In the genomic region with DNA sequence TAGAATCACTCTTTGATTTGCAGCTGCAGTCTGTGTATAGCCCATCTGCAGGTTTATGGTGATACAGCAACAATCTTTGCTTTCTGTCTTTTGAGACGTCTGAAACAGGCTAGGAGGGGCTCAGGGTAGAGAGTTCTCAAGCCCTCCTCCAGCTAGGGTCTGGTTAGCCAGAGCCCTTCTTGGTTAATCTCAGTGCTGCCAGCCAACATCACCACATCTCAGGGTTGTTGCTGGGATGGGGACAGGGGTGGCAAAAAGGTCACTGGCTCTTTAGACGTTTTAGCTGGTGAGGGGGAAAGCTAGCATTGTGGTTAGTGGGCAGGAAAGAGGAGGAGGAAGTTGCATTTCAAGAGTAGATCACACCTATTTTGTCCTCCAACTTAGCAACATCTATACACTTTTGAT, we compare ENCODE assay signal across 12 cellular contexts.
DNase-seq lines count a peak whose midpoint lies in the region; ATAC-seq and TF ChIP-seq lines count a peak whose summit lies in the region.
"Had no signal": no experiment of that assay in that cellular context is flagged by ENCODE, and none has a peak within 500 bp of the region (broad histone marks: within the 10 kb centered on the region; RNA-seq: fewer than 3 reads in every experiment).

No MANE protein-coding gene starts in this region.

- peaks cover 16% of the 10 kb centered on the region for H3K27me3 Mint-ChIP-seq in glutamatergic neuron (ENCODE audit: unreplicated experiment)
- no peaks in the 10 kb centered on the region for H3K27me3 Mint-ChIP-seq in endothelial cell (ENCODE audit: unreplicated experiment)

- H3K36me3 ChIP-seq in H7 (replicated peaks; ENCODE audit: control insufficient read depth, insufficient read depth, low read length) = no peaks in the 10 kb centered on the region
- H3K36me3 ChIP-seq: Peyer's patch had no signal

- peak; percentile 33 for DNase-seq in DMS 273 (lab: John Stamatoyannopoulos, UW; ENCODE audit: unreplicated experiment)
- no peak for DNase-seq in DMS 273 treated with DMSO at 0.1 percent for 48 hours (lab: John Stamatoyannopoulos, UW)
- DNase-seq in SKM-1 (lab: John Stamatoyannopoulos, UW; ENCODE audit: unreplicated experiment) = peak; percentile 47
- no peak for DNase-seq in glutamatergic neuron
- DNase-seq in endothelial cell (ENCODE audit: low spot score) = no peak
- no peak for DNase-seq in H7
- DNase-seq: activated CD4-positive, alpha-beta T cell treated with anti-CD3 and anti-CD28 coated beads for 1 hour; NCI-H1105; NCI-H345; Peyer's patch had no signal

- H3K36me3 Mint-ChIP-seq in glutamatergic neuron (ENCODE audit: unreplicated experiment) (no peaks in the 10 kb centered on the region), endothelial cell (ENCODE audit: low read depth, unreplicated experiment) (no peaks in the 10 kb centered on the region)

- peak overlapping the region; percentile 21 for H3K4me3 Mint-ChIP-seq in glutamatergic neuron (ENCODE audit: unreplicated experiment)
- H3K4me3 Mint-ChIP-seq in endothelial cell (ENCODE audit: unreplicated experiment) = no peak overlapping the region

- ATAC-seq in GM19351 (IDR thresholded peaks at IDR 0.05; ENCODE audit: unreplicated experiment) (peak; percentile 59), GM21367 (IDR thresholded peaks at IDR 0.05; ENCODE audit: unreplicated experiment) (no peak)

- no peaks in the 10 kb centered on the region for H3K27me3 ChIP-seq in H7 (ENCODE audit: control insufficient read depth, insufficient read depth, low read length)
- H3K27me3 ChIP-seq: Peyer's patch had no signal

- no peak overlapping the region for H3K4me3 ChIP-seq in H7 (ENCODE audit: insufficient read depth, low read depth, low read length)
- H3K4me3 ChIP-seq: Peyer's patch had no signal

- H3K27ac Mint-ChIP-seq in glutamatergic neuron (ENCODE audit: unreplicated experiment) (peak overlapping the region; percentile 98), endothelial cell (ENCODE audit: unreplicated experiment) (no peak overlapping the region)

- H3K4me1 Mint-ChIP-seq in glutamatergic neuron (ENCODE audit: low read depth, unreplicated experiment) (peaks cover 33% of the 10 kb centered on the region), endothelial cell (ENCODE audit: unreplicated experiment) (peaks cover 5% of the 10 kb centered on the region)

- H3K9me3 Mint-ChIP-seq in glutamatergic neuron (ENCODE audit: unreplicated experiment) = peaks cover 9% of the 10 kb centered on the region
- H3K9me3 Mint-ChIP-seq in endothelial cell (ENCODE audit: unreplicated experiment) = no peaks in the 10 kb centered on the region

- no peak for TF ChIP-seq CTCF in glutamatergic neuron (IDR thresholded peaks at IDR 0.05; ENCODE audit: partially characterized antibody, unreplicated experiment)
- no peak for TF ChIP-seq CTCF in endothelial cell (IDR thresholded peaks at IDR 0.05; ENCODE audit: unreplicated experiment)

Comparison
In these comparisons a context has a peak if more than half of its experiments do, and no peak if none do; other contexts are left out.
1. DNase-seq: peak in DMS 273 (single experiment) and SKM-1 (single experiment); none in DMS 273 treated with DMSO at 0.1 percent for 48 hours (single experiment), glutamatergic neuron (single experiment), endothelial cell (single experiment) and H7 (single experiment).